Comparison of ENCODE assay signal across 8 cellular contexts in the genomic region with DNA sequence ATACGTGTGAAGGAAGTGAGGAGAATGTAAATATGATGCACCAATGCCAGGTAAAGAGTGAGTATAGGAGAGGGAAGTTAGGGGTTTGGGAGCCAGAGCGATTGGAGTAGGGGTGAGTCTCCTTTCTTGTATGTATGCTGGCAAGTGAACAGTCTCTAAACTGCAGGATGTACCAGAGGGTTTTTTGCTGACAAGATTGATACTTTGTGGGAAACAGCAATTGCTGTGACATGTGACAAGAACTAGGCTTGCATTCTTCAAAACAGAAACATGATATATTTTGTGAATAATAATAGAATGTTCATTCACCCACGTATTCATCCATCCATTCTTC. TPM values are rescaled to one million over a fixed set of nuclear protein-coding genes. Genes with fewer than 3 reads are reported as not detected.
DNase-seq lines count a peak whose midpoint lies in the region; ATAC-seq and TF ChIP-seq lines count a peak whose summit lies in the region.

No MANE protein-coding gene starts in this region.

- no TSS peak for BruUV-seq in PC-3 (replicated peaks; lab: Mats Ljungman, UMichigan)

- ATAC-seq in HG02623 (IDR thresholded peaks at IDR 0.05; ENCODE audit: unreplicated experiment) (peak; percentile 34), PC-3 (no peak)
- peak; percentile 50 to 54 for ATAC-seq in naive thymus-derived CD8-positive, alpha-beta T cell

- DNase-seq in NCI-H146 treated with DMSO at 0.1 percent for 48 hours (lab: John Stamatoyannopoulos, UW; ENCODE audit: unreplicated experiment) = peak; percentile 24
- DNase-seq in NCI-H146 (lab: John Stamatoyannopoulos, UW) = no peak
- DNase-seq in PC-3 = no peak
- DNase-seq in naive thymus-derived CD8-positive, alpha-beta T cell = peak in 2 of 10 donors; percentile 1 to 46
- DNase-seq in GM13977 (ENCODE audit: low spot score) = no peak
- DNase-seq in NCI-H187 (lab: John Stamatoyannopoulos, UW) = no peak

- no peaks in the 10 kb centered on the region for H3K27me3 ChIP-seq in PC-3 (ENCODE audit: low read length)
- no peaks in the 10 kb centered on the region for H3K27me3 ChIP-seq in endocrine pancreas (ENCODE audit: control insufficient read depth, insufficient read depth, low read length)

- intact Hi-C loops in PC-3 (cut with micrococcal nuclease) = loop anchor here (1.0 to 10.0 kb wide), 2 partner anchors 14 to 121 kb away; no protein-coding TSS in a partner anchor

- peak overlapping the region; percentile 91 for H2AFZ ChIP-seq in PC-3 (ENCODE audit: low read length)

- H3K4me1 Mint-ChIP-seq in naive thymus-derived CD8-positive, alpha-beta T cell = peaks cover 5 to 37% (median 23%) of the 10 kb centered on the region in 4 donors

- peaks cover 10% of the 10 kb centered on the region for H3K4me1 ChIP-seq in PC-3 (ENCODE audit: insufficient read depth, low read length)
- H3K4me1 ChIP-seq in endocrine pancreas (ENCODE audit: control insufficient read depth, insufficient read depth, low read length) = peaks cover 7% of the 10 kb centered on the region

- H3K9me2 ChIP-seq in PC-3 (replicated peaks; ENCODE audit: low read length) = no peaks in the 10 kb centered on the region

- no peaks in the 10 kb centered on the region for H3K9me3 Mint-ChIP-seq in naive thymus-derived CD8-positive, alpha-beta T cell

- H3K4me3 ChIP-seq in PC-3 (ENCODE audit: low read length) = peak overlapping the region; percentile 93
- H3K4me3 ChIP-seq in endocrine pancreas (ENCODE audit: control insufficient read depth, insufficient read depth, low read length) = peak overlapping the region; percentile 91

- no peaks in the 10 kb centered on the region for H3K9me3 ChIP-seq in PC-3 (ENCODE audit: low read length)
- H3K9me3 ChIP-seq in endocrine pancreas (ENCODE audit: control insufficient read depth, low read length) = no peaks in the 10 kb centered on the region

- H4K20me1 ChIP-seq in PC-3 (ENCODE audit: low read length) = no peaks in the 10 kb centered on the region

- POLR2A ChIA-PET in PC-3 (lab: Charles Lee; ENCODE audit: unreplicated experiment) = no interaction called here
- POLR2A ChIA-PET in naive thymus-derived CD8-positive, alpha-beta T cell (lab: Charles Lee) = interaction anchor here (1.0 to 1.2 kb wide), 2 partner anchors 349 to 1051 kb away, joined by 4 to 5 read pairs; a partner anchor contains a TSS

- no peaks in the 10 kb centered on the region for H3K27me3 Mint-ChIP-seq in naive thymus-derived CD8-positive, alpha-beta T cell

- H3K4me2 ChIP-seq in PC-3 (ENCODE audit: low read length) = peak overlapping the region; percentile 97

- H3K36me3 Mint-ChIP-seq in naive thymus-derived CD8-positive, alpha-beta T cell = no peaks in the 10 kb centered on the region

- peak overlapping the region; percentile 49 for H3K27ac ChIP-seq in PC-3 (ENCODE audit: low read length)

- H3K36me3 ChIP-seq in PC-3 (ENCODE audit: low read depth, low read length) (no peaks in the 10 kb centered on the region), endocrine pancreas (ENCODE audit: control insufficient read depth, insufficient read depth, low read length) (no peaks in the 10 kb centered on the region)

- peaks cover 19% of the 10 kb centered on the region for H3K79me2 ChIP-seq in PC-3 (ENCODE audit: low read length)

- peak overlapping the region; percentile 83 to 99 (median 98) for H3K4me3 Mint-ChIP-seq in naive thymus-derived CD8-positive, alpha-beta T cell

- H3K27ac Mint-ChIP-seq in naive thymus-derived CD8-positive, alpha-beta T cell = peak overlapping the region; percentile 97 to 100 (median 99)

- in situ Hi-C loops in GM13977 (cut with MboI; ENCODE audit: low pct_unique_long_range_greater_than_20kb, low sequenced_read_pairs, unreplicated experiment) = no loop called here

- CTCF ChIA-PET in PC-3 (lab: Charles Lee) = no interaction called here

- H3F3A ChIP-seq in PC-3 (ENCODE audit: low read length, unreplicated experiment) = no peaks in the 10 kb centered on the region

- no peak for TF ChIP-seq CTCF in PC-3 (conservative IDR thresholded peaks at IDR 0.05; ENCODE audit: low read depth, low read length)
- TF ChIP-seq CTCF in GM13977 (IDR thresholded peaks at IDR 0.05; ENCODE audit: extremely low read depth, insufficient read depth, missing control alignments) = no peak

- peak overlapping the region; percentile 76 for H3K9ac ChIP-seq in PC-3 (ENCODE audit: low read length)
- H3K9ac ChIP-seq in endocrine pancreas (ENCODE audit: control insufficient read depth, insufficient read depth, low read length) = peak overlapping the region; percentile 87

RNA-seq across cellular contexts. Expression of a gene that starts 0.7 kb away (rescaled TPM):
- total RNA-seq in PC-3 (2014; rRNA removed) = 2.4 and 3.8 TPM in 2 replicates
- total RNA-seq in naive thymus-derived CD8-positive, alpha-beta T cell = 10 to 100 TPM; 14.3 to 15.2 TPM
- polyA plus RNA-seq in naive thymus-derived CD8-positive, alpha-beta T cell = 1 to 10 TPM; 1.7 to 2.3 (median 2.1) TPM
